In genomic region chr9:99602854-99603253, GRCh38 we compare ENCODE assay signal across 21 cellular contexts.
"Had no signal": no experiment of that assay in that cellular context is flagged by ENCODE, and none has a peak within 500 bp of the region (broad histone marks: within the 10 kb centered on the region; RNA-seq: fewer than 3 reads in every experiment).

No MANE protein-coding gene starts in this region.

- H3K27me3 ChIP-seq: brain microvascular endothelial cell, hepatocyte, ovary, thyroid gland had no signal

- ATAC-seq: foreskin keratinocyte, left cardiac atrium, mucosa of descending colon, psoas muscle, right cardiac atrium had no signal

- FAIRE-seq: colon, islet of Langerhans had no signal

- H3K4me1 ChIP-seq: foreskin keratinocyte, psoas muscle, thyroid gland had no signal

- H3K27ac Mint-ChIP-seq: activated T-cell treated with anti-CD3 and anti-CD28 coated beads, Interleukin-2, amount 50 U/mL, for 24 hours; naive B cell had no signal

- H3K4me3 Mint-ChIP-seq: activated T-cell treated with anti-CD3 and anti-CD28 coated beads, Interleukin-2, amount 50 U/mL, for 24 hours; naive B cell had no signal

- H3K9me3 Mint-ChIP-seq: activated T-cell treated with anti-CD3 and anti-CD28 coated beads, Interleukin-2, amount 50 U/mL, for 24 hours had no signal

- H3K36me3 ChIP-seq: brain microvascular endothelial cell, ovary, thyroid gland, WERI-Rb-1 had no signal

- H3K4me3 ChIP-seq: hepatocyte, mucosa of descending colon, ovary, psoas muscle, thyroid gland had no signal

- H3K9me3 ChIP-seq: mucosa of descending colon, ovary, psoas muscle, thyroid gland had no signal

- DNase-seq: activated CD4-positive, alpha-beta T cell treated with anti-CD3 and anti-CD28 coated beads for 1 hour; activated CD4-positive, alpha-beta T cell treated with anti-CD3 and anti-CD28 coated beads, Interleukin-2, amount 50 U/mL, for 48 hours; activated effector memory CD4-positive, alpha-beta T cell treated with Interleukin-2 at 50 U/mL for 16 hours; activated naive CD4-positive, alpha-beta T cell treated with anti-CD3 and anti-CD28 coated beads, Interleukin-2, amount 50 U/mL, for 16 hours; activated T-cell treated with anti-CD3 and anti-CD28 coated beads, Interleukin-2, amount 50 U/mL, for 24 hours; aorta; brain microvascular endothelial cell; central memory CD4-positive, alpha-beta T cell; foreskin keratinocyte; left cardiac atrium; mesenchymal stem cell; mucosa of descending colon; naive B cell; ovary; psoas muscle; right cardiac atrium; thyroid gland; WERI-Rb-1 had no signal

- H3K4me1 Mint-ChIP-seq: naive B cell had no signal
